26 cellular contexts compared by ENCODE assay signal in genomic region chr7:142507799-142508198, GRCh38.
DNase-seq lines count a peak whose midpoint lies in the region; ATAC-seq, FAIRE-seq and TF ChIP-seq lines count a peak whose summit lies in the region.
"Had no signal": no experiment of that assay in that cellular context is flagged by ENCODE, and none has a peak within 500 bp of the region (broad histone marks: within the 10 kb centered on the region; RNA-seq: fewer than 3 reads in every experiment).

No MANE protein-coding gene starts in this region.

- POLR2A ChIA-PET in activated CD8-positive, alpha-beta T cell treated with anti-CD3 and anti-CD28 coated beads for 36 hours (lab: Charles Lee): interaction anchor here (0.6 to 0.7 kb wide), 2 partner anchors 19 to 31 kb away, joined by 3 to 4 read pairs; no protein-coding TSS in a partner anchor

- H3K4me3 Mint-ChIP-seq in stimulated activated naive CD8-positive, alpha-beta T cell treated with anti-CD3 and anti-CD28 coated beads, Interleukin-15, amount 100 ng/mL, for 72 hours: no peak overlapping the region
- H3K4me3 Mint-ChIP-seq in activated CD8-positive, alpha-beta T cell treated with anti-CD3 and anti-CD28 coated beads for 36 hours: no peak overlapping the region
- H3K4me3 Mint-ChIP-seq: memory B cell; natural killer cell; stimulated activated naive B cell treated with anti-CD40 and anti-IgM and Interleukin-4, amounts not matched to agents 10 μg/mL and 1 μg/mL and 100 μg/mL, for 72 hours had no signal

- H2AFZ ChIP-seq in keratinocyte (ENCODE audit: control insufficient read depth, low read length): peak overlapping the region; percentile 55

- H3K9me3 Mint-ChIP-seq in stimulated activated naive CD8-positive, alpha-beta T cell treated with anti-CD3 and anti-CD28 coated beads, Interleukin-15, amount 100 ng/mL, for 72 hours: no peaks in the 10 kb centered on the region
- H3K9me3 Mint-ChIP-seq in activated CD8-positive, alpha-beta T cell treated with anti-CD3 and anti-CD28 coated beads for 36 hours: no peaks in the 10 kb centered on the region
- H3K9me3 Mint-ChIP-seq: memory B cell; natural killer cell; stimulated activated naive B cell treated with anti-CD40 and anti-IgM and Interleukin-4, amounts not matched to agents 10 μg/mL and 1 μg/mL and 100 μg/mL, for 72 hours had no signal

- no peak for TF ChIP-seq CTCF in activated CD8-positive, alpha-beta T cell treated with anti-CD3 and anti-CD28 coated beads for 36 hours (IDR thresholded peaks at IDR 0.05)
- no peak for TF ChIP-seq CTCF in keratinocyte (optimal IDR thresholded peaks at IDR 0.05 in 1 of 3, IDR thresholded peaks at IDR 0.05 in 1 of 3, conservative IDR thresholded peaks at IDR 0.05 in 1 of 3; ENCODE audit: extremely low read depth in 1 of 3, insufficient read depth in 2 of 3, low read length in 3 of 3)

- H3K79me2 ChIP-seq in keratinocyte (ENCODE audit: control insufficient read depth, insufficient read depth, low read length): no peaks in the 10 kb centered on the region

- dilution Hi-C loops in keratinocyte (cut with MboI; ENCODE audit: extremely low pct_ligation_motif_present, low sequenced_read_pairs): no loop called here

- H4K20me1 ChIP-seq in keratinocyte (ENCODE audit: control insufficient read depth, extremely low read depth, insufficient read depth, low read length): no peaks in the 10 kb centered on the region

- intact Hi-C loops in activated CD8-positive, alpha-beta T cell treated with anti-CD3 and anti-CD28 coated beads for 36 hours (cut with micrococcal nuclease): no loop called here

- no peaks in the 10 kb centered on the region for H3K9me3 ChIP-seq in keratinocyte (ENCODE audit: control insufficient read depth, low read depth, low read length)
- H3K9me3 ChIP-seq: esophagus muscularis mucosa, pancreas, right lobe of liver, tibial artery had no signal

- no peaks in the 10 kb centered on the region for H3K27me3 ChIP-seq in keratinocyte (ENCODE audit: control insufficient read depth, extremely low read depth, insufficient read depth, low read length)
- H3K27me3 ChIP-seq: pancreas, right lobe of liver had no signal

- H3K36me3 Mint-ChIP-seq in activated CD8-positive, alpha-beta T cell treated with anti-CD3 and anti-CD28 coated beads for 36 hours (ENCODE audit: low read depth): no peaks in the 10 kb centered on the region
- H3K36me3 Mint-ChIP-seq: memory B cell; natural killer cell; stimulated activated naive B cell treated with anti-CD40 and anti-IgM and Interleukin-4, amounts not matched to agents 10 μg/mL and 1 μg/mL and 100 μg/mL, for 72 hours had no signal

- peaks cover 38% of the 10 kb centered on the region for H3K4me1 Mint-ChIP-seq in stimulated activated naive CD8-positive, alpha-beta T cell treated with anti-CD3 and anti-CD28 coated beads, Interleukin-15, amount 100 ng/mL, for 72 hours
- peaks cover 23% of the 10 kb centered on the region for H3K4me1 Mint-ChIP-seq in activated CD8-positive, alpha-beta T cell treated with anti-CD3 and anti-CD28 coated beads for 36 hours (ENCODE audit: low read depth)
- H3K4me1 Mint-ChIP-seq: memory B cell; stimulated activated naive B cell treated with anti-CD40 and anti-IgM and Interleukin-4, amounts not matched to agents 10 μg/mL and 1 μg/mL and 100 μg/mL, for 72 hours had no signal

- H3K27me3 Mint-ChIP-seq in stimulated activated naive CD8-positive, alpha-beta T cell treated with anti-CD3 and anti-CD28 coated beads, Interleukin-15, amount 100 ng/mL, for 72 hours: no peaks in the 10 kb centered on the region
- H3K27me3 Mint-ChIP-seq in activated CD8-positive, alpha-beta T cell treated with anti-CD3 and anti-CD28 coated beads for 36 hours: no peaks in the 10 kb centered on the region

- no peak for FAIRE-seq in keratinocyte (lab: Jason Lieb, UNC)
- FAIRE-seq: astrocyte, pancreas had no signal

- DNase-seq in stimulated activated naive CD8-positive, alpha-beta T cell treated with anti-CD3 and anti-CD28 coated beads, Interleukin-15, amount 100 ng/mL, for 72 hours: no peak
- no peak for DNase-seq in stimulated activated naive CD8-positive, alpha-beta T cell treated with anti-CD3 and anti-CD28 coated beads, Interleukin-15, Interleukin-2, amounts not matched to agents 100 U/mL and 50 U/mL, for 24 hours
- no peak for DNase-seq in activated CD8-positive, alpha-beta T cell treated with anti-CD3 and anti-CD28 coated beads for 36 hours
- DNase-seq in keratinocyte (ENCODE audit: low read depth, low spot score): no peak
- no peak for DNase-seq in NCI-H748 treated with DMSO at 0.1 percent for 48 hours (lab: John Stamatoyannopoulos, UW)
- no peak for DNase-seq in effector CD4-positive, alpha-beta T cell
- DNase-seq in DMS79 (lab: John Stamatoyannopoulos, UW): no peak
- DNase-seq: activated CD4-positive, CD25-positive, alpha-beta regulatory T cell treated with anti-CD3 and anti-CD28 coated beads, Interleukin-2, amount 50 U/mL, for 72 hours; activated effector memory CD4-positive, alpha-beta T cell treated with Interleukin-2 at 50 U/mL for 16 hours; cerebellar nuclear complex; effector memory CD4-positive, alpha-beta T cell; HCEC 1CT; kidney glomerular epithelial cell; natural killer cell; NCI-H1417; NCI-H2107; NCI-H524 treated with DMSO at 0.1 percent for 48 hours; pancreas; right lobe of liver; stimulated activated naive B cell treated with anti-CD40 and anti-IgM and Interleukin-4, amounts not matched to agents 10 μg/mL and 1 μg/mL and 100 μg/mL, for 72 hours; tibial artery had no signal

- H3K36me3 ChIP-seq in keratinocyte (ENCODE audit: control insufficient read depth in 2 of 2, extremely low read depth in 1 of 2, insufficient read depth in 2 of 2, low read length in 2 of 2): no peaks in the 10 kb centered on the region
- H3K36me3 ChIP-seq: esophagus muscularis mucosa, pancreas, right lobe of liver, tibial artery had no signal

- CTCF ChIA-PET in activated CD8-positive, alpha-beta T cell treated with anti-CD3 and anti-CD28 coated beads for 36 hours (lab: Charles Lee): interaction anchor here (0.6 to 3.7 kb wide), 4 partner anchors 11 to 90 kb away, joined by 3 to 20 read pairs (median 4); no protein-coding TSS in a partner anchor

- H3K4me3 ChIP-seq in keratinocyte (ENCODE audit: control insufficient read depth in 2 of 3, extremely low read depth in 1 of 3, insufficient read depth in 2 of 3, low read depth in 1 of 3, low read length in 3 of 3): no peak overlapping the region
- H3K4me3 ChIP-seq: esophagus muscularis mucosa, pancreas, right lobe of liver, tibial artery had no signal

- peak overlapping the region; percentile 1 for H3K4me2 ChIP-seq in keratinocyte (ENCODE audit: control insufficient read depth, extremely low read depth, insufficient read depth, low read depth, low read length)

- peaks cover 13% of the 10 kb centered on the region for H3K4me1 ChIP-seq in keratinocyte (ENCODE audit: control insufficient read depth, extremely low read depth, insufficient read depth, low read length)
- H3K4me1 ChIP-seq: esophagus muscularis mucosa, right lobe of liver, tibial artery had no signal

- ATAC-seq in stimulated activated naive CD8-positive, alpha-beta T cell treated with anti-CD3 and anti-CD28 coated beads, Interleukin-15, amount 100 ng/mL, for 72 hours: peak; percentile 24
- no peak for ATAC-seq in stimulated activated naive CD8-positive, alpha-beta T cell treated with anti-CD3 and anti-CD28 coated beads, Interleukin-15, Interleukin-2, amounts not matched to agents 100 U/mL and 50 U/mL, for 24 hours
- no peak for ATAC-seq in activated CD8-positive, alpha-beta T cell treated with anti-CD3 and anti-CD28 coated beads for 36 hours
- no peak for ATAC-seq in HG03439 (IDR thresholded peaks at IDR 0.05; ENCODE audit: unreplicated experiment)
- ATAC-seq: natural killer cell; right lobe of liver; stimulated activated naive B cell treated with anti-CD40 and anti-IgM and Interleukin-4, amounts not matched to agents 10 μg/mL and 1 μg/mL and 100 μg/mL, for 72 hours had no signal

- H3K27ac ChIP-seq in keratinocyte (ENCODE audit: control insufficient read depth, insufficient read depth, low read length): no peak overlapping the region
- H3K27ac ChIP-seq: esophagus muscularis mucosa, pancreas, right lobe of liver, RWPE1, tibial artery had no signal

- H3K27ac Mint-ChIP-seq in stimulated activated naive CD8-positive, alpha-beta T cell treated with anti-CD3 and anti-CD28 coated beads, Interleukin-15, amount 100 ng/mL, for 72 hours: peak overlapping the region in 1 of 2 donors; percentile 84
- peak overlapping the region; percentile 78 for H3K27ac Mint-ChIP-seq in activated CD8-positive, alpha-beta T cell treated with anti-CD3 and anti-CD28 coated beads for 36 hours
- H3K27ac Mint-ChIP-seq: memory B cell; natural killer cell; stimulated activated naive B cell treated with anti-CD40 and anti-IgM and Interleukin-4, amounts not matched to agents 10 μg/mL and 1 μg/mL and 100 μg/mL, for 72 hours had no signal

- no peaks in the 10 kb centered on the region for H3K9me1 ChIP-seq in keratinocyte (ENCODE audit: control insufficient read depth, extremely low read depth, insufficient read depth, low read length)

- H3K9ac ChIP-seq in keratinocyte (ENCODE audit: control insufficient read depth, extremely low read depth, insufficient read depth, low read length): no peak overlapping the region
